ENCODE assay signal across 22 cellular contexts in genomic region chr1:17883136-17883535, GRCh38.
"Had no signal": no experiment of that assay in that cellular context is flagged by ENCODE, and none has a peak within 500 bp of the region (broad histone marks: within the 10 kb centered on the region; RNA-seq: fewer than 3 reads in every experiment).

No MANE protein-coding gene starts in this region.

- DNase-seq: hypothalamus; immature natural killer cell; left ventricle myocardium inferior; naive thymus-derived CD8-positive, alpha-beta T cell; nucleus accumbens; posterior cingulate gyrus; retina; right cardiac atrium; sigmoid colon; small intestine; stimulated activated CD4-positive, alpha-beta T cell treated with anti-CD3 and anti-CD28 coated beads, Interleukin-1b, Interleukin-23, amount 100 ng/mL, for 48 hours; stimulated activated CD4-positive, alpha-beta T cell treated with anti-CD3 and anti-CD28 coated beads, Interleukin-2, amount 100 ng/mL, for 48 hours; stimulated activated CD4-positive, alpha-beta T cell treated with anti-CD3 and anti-CD28 coated beads, Interleukin-4, amount 100 ng/mL, for 4 hours; stimulated activated CD8-positive, alpha-beta memory T cell treated with anti-CD3 and anti-CD28 coated beads, Interleukin-4, amount 100 ng/mL, for 48 hours; stimulated activated naive CD4-positive, alpha-beta T cell treated with Interleukin-2 at 50 U/mL for 16 hours; stimulated activated naive CD8-positive, alpha-beta T cell treated with anti-CD3 and anti-CD28 coated beads, Interleukin-15, amount 100 ng/mL, for 72 hours; substantia nigra had no signal

- H3K9me3 ChIP-seq: left ventricle myocardium inferior, pancreas, prostate gland, sigmoid colon, tibial nerve, vagina had no signal

- H3K27me3 ChIP-seq: pancreas, vagina had no signal

- H3K27ac ChIP-seq: left ventricle myocardium inferior, pancreas, prostate gland, sigmoid colon, tibial nerve, vagina had no signal

- ATAC-seq: naive thymus-derived CD8-positive, alpha-beta T cell; pancreas; right cardiac atrium; stimulated activated memory B cell treated with anti-CD40 and anti-IgM and Interleukin-4, amounts not matched to agents 10 μg/mL and 1 μg/mL and 100 μg/mL, for 72 hours; stimulated activated naive CD8-positive, alpha-beta T cell treated with anti-CD3 and anti-CD28 coated beads, Interleukin-15, amount 100 ng/mL, for 72 hours had no signal

- H3K4me1 ChIP-seq: prostate gland, sigmoid colon, tibial nerve, vagina had no signal

- H3K4me3 ChIP-seq: left ventricle myocardium inferior, pancreas, prostate gland, sigmoid colon, tibial nerve, vagina had no signal

- H3K36me3 ChIP-seq: left ventricle myocardium inferior, pancreas, prostate gland, sigmoid colon, tibial nerve, vagina had no signal
